ENCODE assay signal across 8 cellular contexts in the genomic region with DNA sequence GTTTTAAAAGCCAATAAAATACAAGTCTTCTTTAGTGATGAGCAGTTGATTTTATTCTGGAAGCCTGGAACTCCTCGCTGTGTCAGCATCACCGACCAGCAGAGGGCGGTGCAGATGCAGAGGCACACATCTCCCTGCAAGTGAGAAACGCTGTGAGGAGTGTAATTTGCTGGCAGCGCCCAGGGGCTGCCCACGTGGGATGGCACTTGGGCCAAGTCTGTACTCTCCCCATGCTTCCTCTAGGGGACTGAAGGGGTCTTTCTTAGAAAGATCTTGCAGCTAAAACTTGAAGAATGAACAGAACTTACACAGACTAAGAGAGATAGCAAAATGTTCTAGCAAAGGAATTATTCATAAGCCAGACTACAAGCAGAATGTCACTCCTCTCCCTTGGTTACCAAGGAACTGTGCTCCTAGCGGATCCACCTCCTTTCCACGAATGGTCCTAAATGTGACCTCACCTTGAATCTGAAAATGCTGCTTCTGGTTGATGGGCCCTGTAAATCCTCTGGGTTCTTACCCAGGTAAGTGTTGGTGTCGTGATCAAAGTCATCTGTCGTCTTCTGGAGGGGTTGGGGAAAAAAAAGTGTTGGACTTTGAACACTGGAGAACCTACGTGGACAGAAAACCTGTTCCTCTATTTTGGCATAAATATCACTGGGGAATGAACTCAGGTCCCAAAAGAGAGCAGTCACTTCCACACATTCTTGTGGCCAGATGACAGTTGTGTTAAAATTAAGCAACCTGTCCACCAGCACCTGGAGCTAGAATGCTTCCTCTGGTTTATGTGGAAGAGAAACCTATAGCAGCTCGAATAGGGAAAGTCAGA. TPM values are rescaled to one million over a fixed set of nuclear protein-coding genes. Genes with fewer than 3 reads are reported as not detected.
DNase-seq lines count a peak whose midpoint lies in the region; ATAC-seq, FAIRE-seq and TF ChIP-seq lines count a peak whose summit lies in the region.

No MANE protein-coding gene starts in this region.

- H3K27me3 ChIP-seq in thyroid gland: no peaks in the 10 kb centered on the region

- peak; percentile 95 for ATAC-seq in GM21737 (IDR thresholded peaks at IDR 0.05; ENCODE audit: unreplicated experiment)

- no peak for FAIRE-seq in frontal cortex (lab: Jason Lieb, UNC)

- no peak overlapping the region for H3K4me3 ChIP-seq in Jurkat, Clone E6-1 (ENCODE audit: low read length)
- H3K4me3 ChIP-seq in thyroid gland (replicated peaks in 1 of 3): no peak overlapping the region

- no peaks in the 10 kb centered on the region for H3K36me3 ChIP-seq in thyroid gland

- CTCF ChIA-PET in RWPE1 (lab: Yijun Ruan, JAX): interaction anchor here (0.6 to 2.9 kb wide), 4 partner anchors 26 to 944 kb away, joined by 3 to 9 read pairs (median 4); no protein-coding TSS in a partner anchor

- no peak overlapping the region for H3K27ac ChIP-seq in RWPE1
- H3K27ac ChIP-seq in thyroid gland: no peak overlapping the region

- intact Hi-C loops in thyroid gland (cut with DNase I): no loop called here

- POLR2A ChIA-PET in RWPE1 (lab: Yijun Ruan, JAX; ENCODE audit: low non-redundant PET): no interaction called here

- no peak for TF ChIP-seq POLR2A in thyroid gland (IDR thresholded peaks at IDR 0.05)

- H3K36me3 Mint-ChIP-seq in osteocyte (ENCODE audit: unreplicated experiment): no peaks in the 10 kb centered on the region

- 26 to 30% methylated on average over 12 of the region's 12 CpGs for WGBS in thyroid gland, 2 donors

- peaks cover 52% of the 10 kb centered on the region for H3K27me3 Mint-ChIP-seq in osteocyte (ENCODE audit: unreplicated experiment)

- peak; percentile 81 for TF ChIP-seq CTCF in RWPE1 (conservative IDR thresholded peaks at IDR 0.05; ENCODE audit: low read depth)
- peak; percentile 97 for TF ChIP-seq CTCF in osteocyte (IDR thresholded peaks at IDR 0.05)
- TF ChIP-seq CTCF in thyroid gland (IDR thresholded peaks at IDR 0.05): peak; percentile 67 to 89 (median 80)

- peaks cover 2% of the 10 kb centered on the region for H3K4me1 Mint-ChIP-seq in osteocyte (ENCODE audit: unreplicated experiment)

- no peaks in the 10 kb centered on the region for H3K4me1 ChIP-seq in thyroid gland

- DNase-seq in ELF-1 (ENCODE audit: low read depth, low spot score): peak; percentile 81
- peak; percentile 80 for DNase-seq in Jurkat, Clone E6-1 (ENCODE audit: low read depth, low spot score)
- peak; percentile 76 for DNase-seq in RWPE1 (ENCODE audit: low spot score)
- DNase-seq in activated T-helper 9 cell treated with anti-CD3 and anti-CD28 coated beads, Interleukin-2, amount 50 U/mL, for 16 hours (ENCODE audit: low read depth): peak; percentile 63
- peak; percentile 16 to 62 for DNase-seq in frontal cortex (ENCODE audit: low spot score in 2 of 2)
- peak; percentile 90 for DNase-seq in osteocyte (ENCODE audit: extremely low spot score, unreplicated experiment)
- DNase-seq in thyroid gland: peak; percentile 84 to 87

- H3K4me3 Mint-ChIP-seq in osteocyte (ENCODE audit: unreplicated experiment): no peak overlapping the region

- no peaks in the 10 kb centered on the region for H3K9me3 Mint-ChIP-seq in osteocyte (ENCODE audit: unreplicated experiment)

- no peaks in the 10 kb centered on the region for H3K9me3 ChIP-seq in thyroid gland

- H3K27ac Mint-ChIP-seq in osteocyte (ENCODE audit: unreplicated experiment): no peak overlapping the region

RNA-seq across cellular contexts. Expression of gene CNTF, which starts 31.8 kb away (rescaled TPM):
- 0.70 TPM for polyA plus RNA-seq in Jurkat, Clone E6-1 (2012; ENCODE audit: insufficient read depth, insufficient read length)
- total RNA-seq in frontal cortex (1.2 TPM), osteocyte (1.1 and 1.6 TPM in 2 replicates), thyroid gland (1 to 10 TPM; 1.6 to 5.0 (median 1.7) TPM)

Comparison
In these comparisons a context has a peak if more than half of its experiments do, and no peak if none do; other contexts are left out.
1. DNase-seq: peak in every context shown above with its lines; median percentile 90 in osteocyte; 86 in thyroid gland; 81 in ELF-1; 80 in Jurkat, Clone E6-1; 76 in RWPE1; 63 in activated T-helper 9 cell treated with anti-CD3 and anti-CD28 coated beads, Interleukin-2, amount 50 U/mL, for 16 hours; 39 in frontal cortex.